In the genomic region with DNA sequence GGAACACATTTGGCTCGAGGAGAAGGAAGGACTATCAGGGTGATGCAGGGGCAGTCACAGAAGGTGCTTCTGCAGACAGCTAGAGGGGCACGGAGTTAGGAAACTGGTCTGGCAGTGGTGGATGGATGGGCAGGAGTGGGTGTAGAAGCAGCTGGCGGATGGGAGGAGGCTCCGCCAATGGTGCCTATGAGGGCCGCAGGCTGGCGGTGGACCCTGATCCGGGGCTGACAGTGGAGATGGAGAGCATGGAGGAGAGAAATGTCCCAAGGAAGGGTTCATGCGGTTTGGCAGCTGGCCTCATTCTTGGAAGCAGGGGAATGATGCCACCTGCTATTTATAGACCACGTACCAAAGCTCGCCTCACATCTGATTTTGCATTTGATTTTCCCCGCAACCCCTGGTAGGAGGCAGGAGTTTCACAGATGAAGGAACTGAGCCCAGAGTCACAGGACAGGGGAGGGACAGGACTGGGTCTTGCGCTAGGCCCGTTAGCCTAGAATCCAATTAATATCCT, we compare ENCODE assay signal across 20 cellular contexts.
DNase-seq lines count a peak whose midpoint lies in the region; ATAC-seq and TF ChIP-seq lines count a peak whose summit lies in the region.
"Had no signal": no experiment of that assay in that cellular context is flagged by ENCODE, and none has a peak within 500 bp of the region (broad histone marks: within the 10 kb centered on the region; RNA-seq: fewer than 3 reads in every experiment).

No MANE protein-coding gene starts in this region.

- H4K20me1 ChIP-seq in BLaER1 = no peaks in the 10 kb centered on the region; the same call in 1 of the 2 replicates

- intact Hi-C loops in CD8-positive, alpha-beta T cell (cut with DNase I, micrococcal nuclease) = loop anchor here in 1 of 2 experiments (5.0 to 10.0 kb wide), 2 partner anchors 235 to 717 kb away; partner anchors contain the start of gene FOXN3
- intact Hi-C loops in psoas muscle (cut with DNase I) = loop anchor here in 1 of 2 donors (5.0 to 10.0 kb wide), 2 partner anchors 52 to 235 kb away; partner anchors contain the start of gene FOXN3

- no peak for DNase-seq in CD8-positive, alpha-beta T cell
- no peak for DNase-seq in effector memory CD8-positive, alpha-beta T cell
- DNase-seq in psoas muscle (no peak), putamen (ENCODE audit: low spot score) (no peak), NCI-H2107 treated with DMSO at 0.1 percent for 48 hours (lab: John Stamatoyannopoulos, UW; ENCODE audit: unreplicated experiment) (no peak), caudate nucleus (lab: John Stamatoyannopoulos, UW) (no peak)
- DNase-seq: activated CD4-positive, alpha-beta T cell treated with anti-CD3 and anti-CD28 coated beads for 1 hour; GF-D8; lower lobe of right lung; mucosa of descending colon; NCI-H1694 treated with DMSO at 0.1 percent for 48 hours; NCI-H524 treated with DMSO at 0.1 percent for 48 hours; Peyer's patch; stimulated activated naive CD4-positive, alpha-beta T cell; T-helper 1 cell had no signal

- POLR2A ChIA-PET in CD8-positive, alpha-beta T cell (lab: Charles Lee) = no interaction called here

- no peaks in the 10 kb centered on the region for H3K9me3 Mint-ChIP-seq in CD8-positive, alpha-beta T cell
- no peaks in the 10 kb centered on the region for H3K9me3 Mint-ChIP-seq in effector memory CD8-positive, alpha-beta T cell
- H3K9me3 Mint-ChIP-seq: activated T-helper 1 cell treated with anti-CD3 and anti-CD28 coated beads, Interleukin-12 subunit alpha, Interleukin-12 subunit beta, Interleukin-2, Interleukin-4 antibody, amounts not matched to agents 30 ng/mL and 10 ng/mL and 1 ng/mL, durations not matched to agents 14 hours and 24 hours and 36 hours; brain had no signal

- 51 to 84% (median 59%) methylated on average over 13 of the region's 13 CpGs for WGBS in psoas muscle, 3 donors

- no peak overlapping the region for H3K9ac ChIP-seq in BLaER1

- H3K36me3 ChIP-seq in BLaER1 (peaks cover 57% of the 10 kb centered on the region), psoas muscle (ENCODE audit: insufficient read depth in 1 of 2, low read depth in 1 of 2) (peaks cover 2 to 8% of the 10 kb centered on the region in 2 donors)
- H3K36me3 ChIP-seq in CD8-positive, alpha-beta T cell (ENCODE audit: insufficient read depth, low read length) = peaks cover 4% of the 10 kb centered on the region
- H3K36me3 ChIP-seq: prostate gland, SJSA1 had no signal

- peaks cover 19% of the 10 kb centered on the region for H3K4me1 Mint-ChIP-seq in CD8-positive, alpha-beta T cell (ENCODE audit: low read depth)
- H3K4me1 Mint-ChIP-seq in effector memory CD8-positive, alpha-beta T cell (ENCODE audit: low read depth in 2 of 2) = peaks cover 21 to 23% of the 10 kb centered on the region in 2 donors

- no peak overlapping the region for H3K4me3 ChIP-seq in BLaER1
- no peak overlapping the region for H3K4me3 ChIP-seq in CD8-positive, alpha-beta T cell (ENCODE audit: low read depth, low read length)
- no peak overlapping the region for H3K4me3 ChIP-seq in psoas muscle
- H3K4me3 ChIP-seq: lower lobe of right lung, mucosa of descending colon, Peyer's patch, prostate gland, SJSA1 had no signal

- no peak for TF ChIP-seq CTCF in CD8-positive, alpha-beta T cell (IDR thresholded peaks at IDR 0.05)
- no peak for TF ChIP-seq CTCF in psoas muscle (IDR thresholded peaks at IDR 0.05)

- H3K27ac ChIP-seq in BLaER1 (peak overlapping the region; percentile 73), psoas muscle (peak overlapping the region; percentile 59), caudate nucleus (ENCODE audit: low read depth, low read length) (no peak overlapping the region)
- H3K27ac ChIP-seq in CD8-positive, alpha-beta T cell (ENCODE audit: low read depth, low read length) = no peak overlapping the region
- H3K27ac ChIP-seq: lower lobe of right lung, prostate gland, SJSA1 had no signal

- H3K27me3 Mint-ChIP-seq in CD8-positive, alpha-beta T cell (ENCODE audit: low read depth) = no peaks in the 10 kb centered on the region
- no peaks in the 10 kb centered on the region for H3K27me3 Mint-ChIP-seq in effector memory CD8-positive, alpha-beta T cell
- H3K27me3 Mint-ChIP-seq: brain had no signal

- H3K4me1 ChIP-seq in BLaER1 (peaks cover 55% of the 10 kb centered on the region), psoas muscle (peaks cover 42% of the 10 kb centered on the region)
- no peaks in the 10 kb centered on the region for H3K4me1 ChIP-seq in CD8-positive, alpha-beta T cell (ENCODE audit: insufficient read depth, low read length)
- H3K4me1 ChIP-seq: prostate gland had no signal

- H3K9me3 ChIP-seq in BLaER1 (peaks cover 10% of the 10 kb centered on the region), psoas muscle (no peaks in the 10 kb centered on the region)
- no peaks in the 10 kb centered on the region for H3K9me3 ChIP-seq in CD8-positive, alpha-beta T cell (ENCODE audit: low read length)
- H3K9me3 ChIP-seq: lower lobe of right lung, mucosa of descending colon, Peyer's patch, prostate gland, SJSA1 had no signal

- H3K4me2 ChIP-seq in BLaER1 = peak overlapping the region; percentile 83

- peaks cover 67% of the 10 kb centered on the region for H3K36me3 Mint-ChIP-seq in CD8-positive, alpha-beta T cell
- peaks cover 15% of the 10 kb centered on the region for H3K36me3 Mint-ChIP-seq in effector memory CD8-positive, alpha-beta T cell (ENCODE audit: insufficient read depth)

- H3K27ac Mint-ChIP-seq in CD8-positive, alpha-beta T cell = peak overlapping the region; percentile 34
- peak overlapping the region; percentile 5 to 44 for H3K27ac Mint-ChIP-seq in effector memory CD8-positive, alpha-beta T cell
- H3K27ac Mint-ChIP-seq: activated T-helper 1 cell treated with anti-CD3 and anti-CD28 coated beads, Interleukin-12 subunit alpha, Interleukin-12 subunit beta, Interleukin-2, Interleukin-4 antibody, amounts not matched to agents 30 ng/mL and 10 ng/mL and 1 ng/mL, durations not matched to agents 14 hours and 24 hours and 36 hours had no signal

- no peak overlapping the region for H3K4me3 Mint-ChIP-seq in CD8-positive, alpha-beta T cell
- H3K4me3 Mint-ChIP-seq in effector memory CD8-positive, alpha-beta T cell = no peak overlapping the region
- H3K4me3 Mint-ChIP-seq: activated T-helper 1 cell treated with anti-CD3 and anti-CD28 coated beads, Interleukin-12 subunit alpha, Interleukin-12 subunit beta, Interleukin-2, Interleukin-4 antibody, amounts not matched to agents 30 ng/mL and 10 ng/mL and 1 ng/mL, durations not matched to agents 14 hours and 24 hours and 36 hours; brain had no signal

- H3K27me3 ChIP-seq in BLaER1 (no peaks in the 10 kb centered on the region), psoas muscle (ENCODE audit: insufficient read depth in 3 of 3, low read length in 2 of 3) (no peaks in the 10 kb centered on the region)
- no peaks in the 10 kb centered on the region for H3K27me3 ChIP-seq in CD8-positive, alpha-beta T cell (ENCODE audit: insufficient read depth, low read length)
- H3K27me3 ChIP-seq: Peyer's patch, SJSA1 had no signal

- CTCF ChIA-PET in CD8-positive, alpha-beta T cell (lab: Charles Lee) = interaction anchor here (0.9 kb wide), 1 partner anchor 194 kb away, joined by 3 read pairs; no protein-coding TSS in a partner anchor

- ATAC-seq in CD8-positive, alpha-beta T cell = no peak
- no peak for ATAC-seq in effector memory CD8-positive, alpha-beta T cell (replicated peaks)
- ATAC-seq in psoas muscle = peak; percentile 75 to 84 (median 80)
- ATAC-seq: lower lobe of right lung, mucosa of descending colon had no signal

Comparison
In these comparisons a context has a peak if more than half of its experiments do, and no peak if none do; other contexts are left out.
1. H3K27ac ChIP-seq: peak in BLaER1 (single experiment) and psoas muscle (single experiment); none in CD8-positive, alpha-beta T cell (single experiment) and caudate nucleus (single experiment).
2. ATAC-seq: peak in psoas muscle (4 of 4); none in CD8-positive, alpha-beta T cell (single experiment) and effector memory CD8-positive, alpha-beta T cell (single experiment).